Comparison of ENCODE assay signal across 1 cellular context in the genomic region with DNA sequence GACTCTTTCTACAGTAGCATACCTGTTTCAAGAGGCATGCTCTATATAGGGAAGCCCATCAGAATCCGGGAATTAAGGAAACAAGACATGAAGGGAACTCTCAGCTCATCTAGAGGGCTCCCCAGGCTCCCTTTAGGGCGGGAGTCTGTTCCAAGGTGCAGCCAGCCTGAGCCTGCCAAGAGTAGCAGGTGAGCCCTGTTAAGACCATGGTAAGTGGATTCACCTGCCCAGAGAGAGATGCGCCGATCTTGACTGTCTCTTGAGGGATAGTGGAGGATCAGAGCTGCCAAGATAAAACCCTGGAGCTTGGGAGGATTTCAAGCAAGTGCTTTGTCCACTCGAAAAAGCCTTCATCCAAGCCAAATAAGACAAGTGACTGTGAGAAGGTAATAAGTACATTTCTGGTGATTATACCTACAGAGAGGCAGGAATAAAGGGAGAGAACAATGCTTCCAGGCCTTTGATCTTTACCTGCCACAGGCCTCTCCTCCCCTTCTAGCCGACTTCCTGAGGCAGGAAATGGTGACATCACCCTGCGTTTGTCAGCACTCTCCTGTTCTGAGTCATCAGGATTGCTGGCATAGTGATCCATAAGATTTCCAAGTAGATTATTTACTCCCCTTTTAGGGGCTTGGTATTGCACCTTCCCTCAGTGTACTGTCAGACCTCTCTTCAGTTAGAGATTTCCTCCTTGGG.
TF ChIP-seq lines count a peak whose summit lies in the region.

No MANE protein-coding gene starts in this region.

TF ChIP-seq in HepG2, 621 proteins besides CTCF, POLR2A, EP300 and RAD21 (continued from another document and continues in another):
- TF ChIP-seq, protein P1, sequence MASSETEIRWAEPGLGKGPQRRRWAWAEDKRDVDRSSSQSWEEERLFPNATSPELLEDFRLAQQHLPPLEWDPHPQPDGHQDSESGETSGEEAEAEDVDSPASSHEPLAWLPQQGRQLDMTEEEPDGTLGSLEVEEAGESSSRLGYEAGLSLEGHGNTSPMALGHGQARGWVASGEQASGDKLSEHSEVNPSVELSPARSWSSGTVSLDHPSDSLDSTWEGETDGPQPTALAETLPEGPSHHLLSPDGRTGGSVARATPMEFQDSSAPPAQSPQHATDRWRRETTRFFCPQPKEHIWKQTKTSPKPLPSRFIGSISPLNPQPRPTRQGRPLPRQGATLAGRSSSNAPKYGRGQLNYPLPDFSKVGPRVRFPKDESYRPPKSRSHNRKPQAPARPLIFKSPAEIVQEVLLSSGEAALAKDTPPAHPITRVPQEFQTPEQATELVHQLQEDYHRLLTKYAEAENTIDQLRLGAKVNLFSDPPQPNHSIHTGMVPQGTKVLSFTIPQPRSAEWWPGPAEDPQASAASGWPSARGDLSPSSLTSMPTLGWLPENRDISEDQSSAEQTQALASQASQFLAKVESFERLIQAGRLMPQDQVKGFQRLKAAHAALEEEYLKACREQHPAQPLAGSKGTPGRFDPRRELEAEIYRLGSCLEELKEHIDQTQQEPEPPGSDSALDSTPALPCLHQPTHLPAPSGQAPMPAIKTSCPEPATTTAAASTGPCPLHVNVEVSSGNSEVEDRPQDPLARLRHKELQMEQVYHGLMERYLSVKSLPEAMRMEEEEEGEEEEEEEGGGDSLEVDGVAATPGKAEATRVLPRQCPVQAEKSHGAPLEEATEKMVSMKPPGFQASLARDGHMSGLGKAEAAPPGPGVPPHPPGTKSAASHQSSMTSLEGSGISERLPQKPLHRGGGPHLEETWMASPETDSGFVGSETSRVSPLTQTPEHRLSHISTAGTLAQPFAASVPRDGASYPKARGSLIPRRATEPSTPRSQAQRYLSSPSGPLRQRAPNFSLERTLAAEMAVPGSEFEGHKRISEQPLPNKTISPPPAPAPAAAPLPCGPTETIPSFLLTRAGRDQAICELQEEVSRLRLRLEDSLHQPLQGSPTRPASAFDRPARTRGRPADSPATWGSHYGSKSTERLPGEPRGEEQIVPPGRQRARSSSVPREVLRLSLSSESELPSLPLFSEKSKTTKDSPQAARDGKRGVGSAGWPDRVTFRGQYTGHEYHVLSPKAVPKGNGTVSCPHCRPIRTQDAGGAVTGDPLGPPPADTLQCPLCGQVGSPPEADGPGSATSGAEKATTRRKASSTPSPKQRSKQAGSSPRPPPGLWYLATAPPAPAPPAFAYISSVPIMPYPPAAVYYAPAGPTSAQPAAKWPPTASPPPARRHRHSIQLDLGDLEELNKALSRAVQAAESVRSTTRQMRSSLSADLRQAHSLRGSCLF (CRISPR knock-in tag; IDR thresholded peaks at IDR 0.05; ENCODE audit: borderline replicate concordance) = no peak
- TF ChIP-seq HOXA3 (CRISPR knock-in tag; IDR thresholded peaks at IDR 0.05) = peak; percentile 70; the same call in 1 of the 2 replicates
- no peak for TF ChIP-seq ZNF282 (IDR thresholded peaks at IDR 0.05; ENCODE audit: partially characterized antibody)
- TF ChIP-seq, protein P2, sequence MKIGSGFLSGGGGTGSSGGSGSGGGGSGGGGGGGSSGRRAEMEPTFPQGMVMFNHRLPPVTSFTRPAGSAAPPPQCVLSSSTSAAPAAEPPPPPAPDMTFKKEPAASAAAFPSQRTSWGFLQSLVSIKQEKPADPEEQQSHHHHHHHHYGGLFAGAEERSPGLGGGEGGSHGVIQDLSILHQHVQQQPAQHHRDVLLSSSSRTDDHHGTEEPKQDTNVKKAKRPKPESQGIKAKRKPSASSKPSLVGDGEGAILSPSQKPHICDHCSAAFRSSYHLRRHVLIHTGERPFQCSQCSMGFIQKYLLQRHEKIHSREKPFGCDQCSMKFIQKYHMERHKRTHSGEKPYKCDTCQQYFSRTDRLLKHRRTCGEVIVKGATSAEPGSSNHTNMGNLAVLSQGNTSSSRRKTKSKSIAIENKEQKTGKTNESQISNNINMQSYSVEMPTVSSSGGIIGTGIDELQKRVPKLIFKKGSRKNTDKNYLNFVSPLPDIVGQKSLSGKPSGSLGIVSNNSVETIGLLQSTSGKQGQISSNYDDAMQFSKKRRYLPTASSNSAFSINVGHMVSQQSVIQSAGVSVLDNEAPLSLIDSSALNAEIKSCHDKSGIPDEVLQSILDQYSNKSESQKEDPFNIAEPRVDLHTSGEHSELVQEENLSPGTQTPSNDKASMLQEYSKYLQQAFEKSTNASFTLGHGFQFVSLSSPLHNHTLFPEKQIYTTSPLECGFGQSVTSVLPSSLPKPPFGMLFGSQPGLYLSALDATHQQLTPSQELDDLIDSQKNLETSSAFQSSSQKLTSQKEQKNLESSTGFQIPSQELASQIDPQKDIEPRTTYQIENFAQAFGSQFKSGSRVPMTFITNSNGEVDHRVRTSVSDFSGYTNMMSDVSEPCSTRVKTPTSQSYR (CRISPR knock-in tag; IDR thresholded peaks at IDR 0.05; ENCODE audit: borderline replicate concordance) = no peak
- TF ChIP-seq ATF7 (IDR thresholded peaks at IDR 0.05) = peak; percentile 87
- peak; percentile 96 for TF ChIP-seq ATF7 (CRISPR knock-in tag; IDR thresholded peaks at IDR 0.05)
- TF ChIP-seq ZBTB7B (CRISPR knock-in tag; IDR thresholded peaks at IDR 0.05) = peak; percentile 66; the same call in 1 of the 2 replicates
- no peak for TF ChIP-seq ZNF678 (CRISPR knock-in tag; IDR thresholded peaks at IDR 0.05)
- TF ChIP-seq HNF4A (CRISPR knock-in tag; IDR thresholded peaks at IDR 0.05) = no peak
- TF ChIP-seq ZNF124 (CRISPR knock-in tag; IDR thresholded peaks at IDR 0.05) = 0 out of 2 replicates have a peak, but pooled peaks have one; percentile 32
- peak; percentile 53; the same call in 1 of the 2 replicates for TF ChIP-seq ATF1 (CRISPR knock-in tag; IDR thresholded peaks at IDR 0.05)
- TF ChIP-seq, protein P3, sequence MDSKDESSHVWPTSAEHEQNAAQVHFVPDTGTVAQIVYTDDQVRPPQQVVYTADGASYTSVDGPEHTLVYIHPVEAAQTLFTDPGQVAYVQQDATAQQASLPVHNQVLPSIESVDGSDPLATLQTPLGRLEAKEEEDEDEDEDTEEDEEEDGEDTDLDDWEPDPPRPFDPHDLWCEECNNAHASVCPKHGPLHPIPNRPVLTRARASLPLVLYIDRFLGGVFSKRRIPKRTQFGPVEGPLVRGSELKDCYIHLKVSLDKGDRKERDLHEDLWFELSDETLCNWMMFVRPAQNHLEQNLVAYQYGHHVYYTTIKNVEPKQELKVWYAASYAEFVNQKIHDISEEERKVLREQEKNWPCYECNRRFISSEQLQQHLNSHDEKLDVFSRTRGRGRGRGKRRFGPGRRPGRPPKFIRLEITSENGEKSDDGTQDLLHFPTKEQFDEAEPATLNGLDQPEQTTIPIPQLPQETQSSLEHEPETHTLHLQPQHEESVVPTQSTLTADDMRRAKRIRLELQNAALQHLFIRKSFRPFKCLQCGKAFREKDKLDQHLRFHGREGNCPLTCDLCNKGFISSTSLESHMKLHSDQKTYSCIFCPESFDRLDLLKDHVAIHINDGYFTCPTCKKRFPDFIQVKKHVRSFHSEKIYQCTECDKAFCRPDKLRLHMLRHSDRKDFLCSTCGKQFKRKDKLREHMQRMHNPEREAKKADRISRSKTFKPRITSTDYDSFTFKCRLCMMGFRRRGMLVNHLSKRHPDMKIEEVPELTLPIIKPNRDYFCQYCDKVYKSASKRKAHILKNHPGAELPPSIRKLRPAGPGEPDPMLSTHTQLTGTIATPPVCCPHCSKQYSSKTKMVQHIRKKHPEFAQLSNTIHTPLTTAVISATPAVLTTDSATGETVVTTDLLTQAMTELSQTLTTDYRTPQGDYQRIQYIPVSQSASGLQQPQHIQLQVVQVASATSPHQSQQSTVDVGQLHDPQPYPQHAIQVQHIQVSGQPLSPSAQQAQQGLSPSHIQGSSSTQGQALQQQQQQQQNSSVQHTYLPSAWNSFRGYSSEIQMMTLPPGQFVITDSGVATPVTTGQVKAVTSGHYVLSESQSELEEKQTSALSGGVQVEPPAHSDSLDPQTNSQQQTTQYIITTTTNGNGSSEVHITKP (CRISPR knock-in tag; IDR thresholded peaks at IDR 0.05; ENCODE audit: low read depth) = peak; percentile 53; the same call in 1 of the 2 replicates
- TF ChIP-seq, protein P4, sequence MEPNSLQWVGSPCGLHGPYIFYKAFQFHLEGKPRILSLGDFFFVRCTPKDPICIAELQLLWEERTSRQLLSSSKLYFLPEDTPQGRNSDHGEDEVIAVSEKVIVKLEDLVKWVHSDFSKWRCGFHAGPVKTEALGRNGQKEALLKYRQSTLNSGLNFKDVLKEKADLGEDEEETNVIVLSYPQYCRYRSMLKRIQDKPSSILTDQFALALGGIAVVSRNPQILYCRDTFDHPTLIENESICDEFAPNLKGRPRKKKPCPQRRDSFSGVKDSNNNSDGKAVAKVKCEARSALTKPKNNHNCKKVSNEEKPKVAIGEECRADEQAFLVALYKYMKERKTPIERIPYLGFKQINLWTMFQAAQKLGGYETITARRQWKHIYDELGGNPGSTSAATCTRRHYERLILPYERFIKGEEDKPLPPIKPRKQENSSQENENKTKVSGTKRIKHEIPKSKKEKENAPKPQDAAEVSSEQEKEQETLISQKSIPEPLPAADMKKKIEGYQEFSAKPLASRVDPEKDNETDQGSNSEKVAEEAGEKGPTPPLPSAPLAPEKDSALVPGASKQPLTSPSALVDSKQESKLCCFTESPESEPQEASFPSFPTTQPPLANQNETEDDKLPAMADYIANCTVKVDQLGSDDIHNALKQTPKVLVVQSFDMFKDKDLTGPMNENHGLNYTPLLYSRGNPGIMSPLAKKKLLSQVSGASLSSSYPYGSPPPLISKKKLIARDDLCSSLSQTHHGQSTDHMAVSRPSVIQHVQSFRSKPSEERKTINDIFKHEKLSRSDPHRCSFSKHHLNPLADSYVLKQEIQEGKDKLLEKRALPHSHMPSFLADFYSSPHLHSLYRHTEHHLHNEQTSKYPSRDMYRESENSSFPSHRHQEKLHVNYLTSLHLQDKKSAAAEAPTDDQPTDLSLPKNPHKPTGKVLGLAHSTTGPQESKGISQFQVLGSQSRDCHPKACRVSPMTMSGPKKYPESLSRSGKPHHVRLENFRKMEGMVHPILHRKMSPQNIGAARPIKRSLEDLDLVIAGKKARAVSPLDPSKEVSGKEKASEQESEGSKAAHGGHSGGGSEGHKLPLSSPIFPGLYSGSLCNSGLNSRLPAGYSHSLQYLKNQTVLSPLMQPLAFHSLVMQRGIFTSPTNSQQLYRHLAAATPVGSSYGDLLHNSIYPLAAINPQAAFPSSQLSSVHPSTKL (CRISPR knock-in tag; IDR thresholded peaks at IDR 0.05) = peak; percentile 95
- TF ChIP-seq, protein P5, sequence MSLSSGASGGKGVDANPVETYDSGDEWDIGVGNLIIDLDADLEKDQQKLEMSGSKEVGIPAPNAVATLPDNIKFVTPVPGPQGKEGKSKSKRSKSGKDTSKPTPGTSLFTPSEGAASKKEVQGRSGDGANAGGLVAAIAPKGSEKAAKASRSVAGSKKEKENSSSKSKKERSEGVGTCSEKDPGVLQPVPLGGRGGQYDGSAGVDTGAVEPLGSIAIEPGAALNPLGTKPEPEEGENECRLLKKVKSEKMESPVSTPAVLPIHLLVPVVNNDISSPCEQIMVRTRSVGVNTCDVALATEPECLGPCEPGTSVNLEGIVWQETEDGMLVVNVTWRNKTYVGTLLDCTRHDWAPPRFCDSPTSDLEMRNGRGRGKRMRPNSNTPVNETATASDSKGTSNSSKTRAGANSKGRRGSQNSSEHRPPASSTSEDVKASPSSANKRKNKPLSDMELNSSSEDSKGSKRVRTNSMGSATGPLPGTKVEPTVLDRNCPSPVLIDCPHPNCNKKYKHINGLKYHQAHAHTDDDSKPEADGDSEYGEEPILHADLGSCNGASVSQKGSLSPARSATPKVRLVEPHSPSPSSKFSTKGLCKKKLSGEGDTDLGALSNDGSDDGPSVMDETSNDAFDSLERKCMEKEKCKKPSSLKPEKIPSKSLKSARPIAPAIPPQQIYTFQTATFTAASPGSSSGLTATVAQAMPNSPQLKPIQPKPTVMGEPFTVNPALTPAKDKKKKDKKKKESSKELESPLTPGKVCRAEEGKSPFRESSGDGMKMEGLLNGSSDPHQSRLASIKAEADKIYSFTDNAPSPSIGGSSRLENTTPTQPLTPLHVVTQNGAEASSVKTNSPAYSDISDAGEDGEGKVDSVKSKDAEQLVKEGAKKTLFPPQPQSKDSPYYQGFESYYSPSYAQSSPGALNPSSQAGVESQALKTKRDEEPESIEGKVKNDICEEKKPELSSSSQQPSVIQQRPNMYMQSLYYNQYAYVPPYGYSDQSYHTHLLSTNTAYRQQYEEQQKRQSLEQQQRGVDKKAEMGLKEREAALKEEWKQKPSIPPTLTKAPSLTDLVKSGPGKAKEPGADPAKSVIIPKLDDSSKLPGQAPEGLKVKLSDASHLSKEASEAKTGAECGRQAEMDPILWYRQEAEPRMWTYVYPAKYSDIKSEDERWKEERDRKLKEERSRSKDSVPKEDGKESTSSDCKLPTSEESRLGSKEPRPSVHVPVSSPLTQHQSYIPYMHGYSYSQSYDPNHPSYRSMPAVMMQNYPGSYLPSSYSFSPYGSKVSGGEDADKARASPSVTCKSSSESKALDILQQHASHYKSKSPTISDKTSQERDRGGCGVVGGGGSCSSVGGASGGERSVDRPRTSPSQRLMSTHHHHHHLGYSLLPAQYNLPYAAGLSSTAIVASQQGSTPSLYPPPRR (CRISPR knock-in tag; IDR thresholded peaks at IDR 0.05; ENCODE audit: borderline replicate concordance) = 0 out of 2 replicates have a peak, but pooled peaks have one; percentile 14
- TF ChIP-seq, protein P6, sequence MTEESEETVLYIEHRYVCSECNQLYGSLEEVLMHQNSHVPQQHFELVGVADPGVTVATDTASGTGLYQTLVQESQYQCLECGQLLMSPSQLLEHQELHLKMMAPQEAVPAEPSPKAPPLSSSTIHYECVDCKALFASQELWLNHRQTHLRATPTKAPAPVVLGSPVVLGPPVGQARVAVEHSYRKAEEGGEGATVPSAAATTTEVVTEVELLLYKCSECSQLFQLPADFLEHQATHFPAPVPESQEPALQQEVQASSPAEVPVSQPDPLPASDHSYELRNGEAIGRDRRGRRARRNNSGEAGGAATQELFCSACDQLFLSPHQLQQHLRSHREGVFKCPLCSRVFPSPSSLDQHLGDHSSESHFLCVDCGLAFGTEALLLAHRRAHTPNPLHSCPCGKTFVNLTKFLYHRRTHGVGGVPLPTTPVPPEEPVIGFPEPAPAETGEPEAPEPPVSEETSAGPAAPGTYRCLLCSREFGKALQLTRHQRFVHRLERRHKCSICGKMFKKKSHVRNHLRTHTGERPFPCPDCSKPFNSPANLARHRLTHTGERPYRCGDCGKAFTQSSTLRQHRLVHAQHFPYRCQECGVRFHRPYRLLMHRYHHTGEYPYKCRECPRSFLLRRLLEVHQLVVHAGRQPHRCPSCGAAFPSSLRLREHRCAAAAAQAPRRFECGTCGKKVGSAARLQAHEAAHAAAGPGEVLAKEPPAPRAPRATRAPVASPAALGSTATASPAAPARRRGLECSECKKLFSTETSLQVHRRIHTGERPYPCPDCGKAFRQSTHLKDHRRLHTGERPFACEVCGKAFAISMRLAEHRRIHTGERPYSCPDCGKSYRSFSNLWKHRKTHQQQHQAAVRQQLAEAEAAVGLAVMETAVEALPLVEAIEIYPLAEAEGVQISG (CRISPR knock-in tag; IDR thresholded peaks at IDR 0.05) = peak; percentile 36; the same call in 1 of the 2 replicates
- TF ChIP-seq GATAD2A (CRISPR knock-in tag; IDR thresholded peaks at IDR 0.05) = peak; percentile 85
